ENCODE assay signal across 8 cellular contexts in the genomic region with DNA sequence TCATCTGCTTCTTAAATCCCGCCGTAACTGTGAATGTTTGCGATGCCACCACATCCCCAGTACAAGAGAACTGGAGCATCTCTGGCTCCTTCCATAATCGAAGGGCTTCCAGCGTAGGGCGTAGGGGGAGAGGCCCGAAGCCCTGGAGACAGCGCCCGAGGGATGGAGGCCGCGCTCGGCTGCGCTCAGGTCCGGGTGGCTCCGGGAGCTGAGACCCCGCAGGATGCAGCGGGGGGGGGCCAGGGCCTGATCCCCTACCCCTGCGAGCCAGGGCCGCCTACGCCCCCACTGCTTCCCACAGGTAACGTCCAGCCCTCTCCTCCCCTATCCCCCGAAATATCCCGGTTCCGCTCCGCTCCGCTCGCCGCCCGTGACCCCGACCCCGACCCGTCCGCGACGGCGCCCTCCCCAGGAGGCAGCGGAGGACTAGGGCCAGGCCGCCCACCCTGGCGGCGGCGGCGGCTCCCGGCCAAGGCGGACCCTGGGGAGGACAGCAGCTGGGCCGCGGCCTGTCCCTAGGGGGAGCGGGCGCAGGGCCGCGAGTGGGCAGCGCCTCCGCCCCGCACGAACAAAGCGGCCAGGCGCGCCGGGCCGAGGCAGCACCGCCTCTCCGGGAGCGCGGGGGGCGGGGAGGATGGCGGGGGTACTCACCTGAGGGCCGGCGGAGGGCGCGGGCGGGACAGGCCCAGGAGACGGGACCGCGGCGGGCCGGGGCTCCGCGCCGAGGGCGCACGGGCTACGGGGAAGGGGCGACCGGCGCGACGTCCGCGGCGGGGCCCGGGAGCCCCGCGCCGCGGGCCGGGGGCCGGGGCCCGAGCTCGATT. TPM values are rescaled to one million over a fixed set of nuclear protein-coding genes. Genes with fewer than 3 reads are reported as not detected.
DNase-seq lines count a peak whose midpoint lies in the region; TF ChIP-seq lines count a peak whose summit lies in the region.

No MANE protein-coding gene starts in this region.

- peaks cover 27% of the 10 kb centered on the region for H3K4me1 ChIP-seq in HUES48 (ENCODE audit: control insufficient read depth, insufficient read depth, low read length)
- H3K4me1 ChIP-seq in mucosa of stomach (ENCODE audit: control insufficient read depth, insufficient read depth, low read length) = peaks cover 6% of the 10 kb centered on the region
- no peaks in the 10 kb centered on the region for H3K4me1 ChIP-seq in uterus

- H3K36me3 ChIP-seq in HUES48 (ENCODE audit: control insufficient read depth, insufficient read depth, low read length) (no peaks in the 10 kb centered on the region), mucosa of stomach (ENCODE audit: control insufficient read depth, insufficient read depth, low read length) (no peaks in the 10 kb centered on the region), uterus (no peaks in the 10 kb centered on the region)

- H3K4me3 ChIP-seq in HUES48 (ENCODE audit: low read depth, low read length) (peak overlapping the region; percentile 72), fibroblast of mammary gland (ENCODE audit: control insufficient read depth, low read depth, low read length) (peak overlapping the region; percentile 75), mucosa of stomach (ENCODE audit: low read length) (peak overlapping the region; percentile 40), uterus (peak overlapping the region; percentile 76 to 90)

- H3K9me3 ChIP-seq in HUES48 (ENCODE audit: control insufficient read depth, insufficient read depth, low read length) = no peaks in the 10 kb centered on the region
- H3K9me3 ChIP-seq in mucosa of stomach (ENCODE audit: control insufficient read depth, low read length) = no peaks in the 10 kb centered on the region
- no peaks in the 10 kb centered on the region for H3K9me3 ChIP-seq in uterus

- intact Hi-C loops in uterus (cut with DNase I; ENCODE audit: low total_unique reads) = loop anchor here (5.0 kb wide), 1 partner anchor 213 kb away; no protein-coding TSS in a partner anchor

- H3K9ac ChIP-seq in HUES48 (ENCODE audit: low read depth, low read length) = peak overlapping the region; percentile 88
- peak overlapping the region; percentile 81 for H3K9ac ChIP-seq in mucosa of stomach (ENCODE audit: low read length)

- peak overlapping the region; percentile 92 for H3K27ac ChIP-seq in HUES48 (ENCODE audit: low read depth, low read length)
- peak overlapping the region; percentile 96 to 97 for H3K27ac ChIP-seq in uterus

- TF ChIP-seq CTCF in fibroblast of mammary gland (conservative IDR thresholded peaks at IDR 0.05; ENCODE audit: control insufficient read depth, insufficient read depth, low read depth, low read length) (no peak), uterus (IDR thresholded peaks at IDR 0.05) (peak in 2 of 4 experiments; percentile 7 to 10)

- TF ChIP-seq POLR2A in uterus (IDR thresholded peaks at IDR 0.05) = no peak

- no peaks in the 10 kb centered on the region for H3K27me3 ChIP-seq in HUES48 (ENCODE audit: control insufficient read depth, insufficient read depth, low read length)
- H3K27me3 ChIP-seq in mucosa of stomach (ENCODE audit: control insufficient read depth, insufficient read depth, low read length) = no peaks in the 10 kb centered on the region
- H3K27me3 ChIP-seq in uterus = no peaks in the 10 kb centered on the region

- peak; percentile 39 to 57 for DNase-seq in SHP77 (lab: John Stamatoyannopoulos, UW)
- DNase-seq in SHP77 treated with DMSO at 0.1 percent for 48 hours (lab: John Stamatoyannopoulos, UW) = no peak
- peak; percentile 59 for DNase-seq in UCSD-AML1 (lab: John Stamatoyannopoulos, UW; ENCODE audit: unreplicated experiment)
- peak; percentile 32 for DNase-seq in fibroblast of mammary gland (ENCODE audit: low read depth)
- peak; percentile 17 to 38 for DNase-seq in uterus
- DNase-seq in NCI-H774 (lab: John Stamatoyannopoulos, UW) = no peak

RNA-seq across cellular contexts. Expression of a gene that starts 0.7 kb away (rescaled TPM):
- 100 to 1,000 TPM in 2 of 4 donors, 10 to 100 TPM in 2; 35.9 to 146 (median 95.0) TPM for total RNA-seq in uterus

Comparison
In these comparisons a context has a peak if more than half of its experiments do, and no peak if none do; other contexts are left out.
1. DNase-seq: peak in SHP77 (2 of 2), UCSD-AML1 (single experiment), fibroblast of mammary gland (single experiment) and uterus (2 of 2); none in SHP77 treated with DMSO at 0.1 percent for 48 hours (single experiment) and NCI-H774 (single experiment).
2. Peak in every context shown above with its lines, with median percentiles within 50 percentile points of each other: H3K4me3 ChIP-seq.